Comparison of ENCODE assay signal across 1 cellular context in the genomic region with DNA sequence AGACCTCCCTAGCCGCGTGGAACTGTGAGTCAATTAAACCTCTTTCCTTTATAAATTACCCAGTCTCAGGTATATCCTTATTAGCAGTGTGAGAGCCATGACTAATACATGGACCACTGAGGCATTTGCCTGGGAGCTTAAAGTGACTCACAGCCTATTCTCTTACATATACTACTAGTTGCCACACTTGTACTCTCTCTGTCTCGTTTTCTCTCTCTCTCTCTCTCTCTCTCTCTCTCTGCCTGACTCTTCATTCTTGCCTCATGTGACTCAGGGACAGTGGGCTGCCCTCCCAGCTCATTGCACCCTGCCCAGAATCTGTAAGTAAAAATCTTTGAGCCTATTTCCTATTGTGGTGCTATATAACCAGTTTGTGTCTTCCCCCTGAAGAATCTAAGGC.
TF ChIP-seq lines count a peak whose summit lies in the region.

No MANE protein-coding gene starts in this region.

TF ChIP-seq in GM12878, 131 proteins besides CTCF, POLR2A, EP300 and RAD21 (continued from another document):
- TF ChIP-seq, protein P1, sequence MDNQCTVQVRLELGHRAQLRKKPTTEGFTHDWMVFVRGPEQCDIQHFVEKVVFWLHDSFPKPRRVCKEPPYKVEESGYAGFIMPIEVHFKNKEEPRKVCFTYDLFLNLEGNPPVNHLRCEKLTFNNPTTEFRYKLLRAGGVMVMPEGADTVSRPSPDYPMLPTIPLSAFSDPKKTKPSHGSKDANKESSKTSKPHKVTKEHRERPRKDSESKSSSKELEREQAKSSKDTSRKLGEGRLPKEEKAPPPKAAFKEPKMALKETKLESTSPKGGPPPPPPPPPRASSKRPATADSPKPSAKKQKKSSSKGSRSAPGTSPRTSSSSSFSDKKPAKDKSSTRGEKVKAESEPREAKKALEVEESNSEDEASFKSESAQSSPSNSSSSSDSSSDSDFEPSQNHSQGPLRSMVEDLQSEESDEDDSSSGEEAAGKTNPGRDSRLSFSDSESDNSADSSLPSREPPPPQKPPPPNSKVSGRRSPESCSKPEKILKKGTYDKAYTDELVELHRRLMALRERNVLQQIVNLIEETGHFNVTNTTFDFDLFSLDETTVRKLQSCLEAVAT (IDR thresholded peaks at IDR 0.05) = no peak
- TF ChIP-seq RFX5 (IDR thresholded peaks at IDR 0.05; ENCODE audit: low read depth, low read length) = no peak
TF ChIP-seq in GM12878: peak in this region for 0.
